12 cellular contexts compared by ENCODE assay signal in the genomic region with DNA sequence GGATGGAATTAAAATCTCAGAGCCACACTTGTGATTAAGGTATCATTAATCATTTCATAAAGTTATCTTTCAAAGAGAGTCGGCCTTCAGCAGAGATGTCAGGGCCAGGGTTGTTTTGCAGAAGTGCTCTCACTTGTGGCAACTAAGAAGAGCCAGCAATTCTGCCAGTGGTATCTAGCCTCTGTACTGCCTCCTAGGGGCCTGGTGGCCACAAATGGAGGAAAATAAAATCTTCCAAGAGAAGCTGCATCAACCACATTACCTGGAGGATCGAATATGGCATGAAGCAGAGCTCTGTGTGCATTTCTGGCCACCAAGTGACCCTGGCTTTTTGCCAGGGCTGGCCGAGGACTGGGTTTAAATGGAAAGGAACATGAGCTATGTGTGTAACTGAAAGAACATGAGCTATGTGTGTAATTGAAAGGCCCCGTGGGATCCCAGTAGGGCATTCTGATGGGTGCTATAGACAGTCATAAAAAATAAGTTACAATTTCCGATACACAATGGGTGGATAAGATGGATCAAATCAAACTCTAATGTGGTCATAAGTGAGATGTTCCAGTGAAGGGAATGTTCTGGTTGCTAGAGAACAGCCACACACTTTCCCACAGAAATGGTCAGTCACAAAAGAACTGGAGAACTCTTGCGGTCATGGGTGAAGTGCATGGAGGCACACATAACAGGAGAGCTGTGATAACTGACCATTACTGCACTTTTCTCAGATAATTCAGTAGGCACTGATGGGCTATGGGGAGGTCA.
A peak's percentile ranks its signal among the peaks of the same experiment; 100 is the strongest.
DNase-seq lines count a peak whose midpoint lies in the region; ATAC-seq and TF ChIP-seq lines count a peak whose summit lies in the region.
"Had no signal": no experiment of that assay in that cellular context is flagged by ENCODE, and none has a peak within 500 bp of the region (broad histone marks: within the 10 kb centered on the region; RNA-seq: fewer than 3 reads in every experiment).

No MANE protein-coding gene starts in this region.

- no peaks in the 10 kb centered on the region for H3K79me2 ChIP-seq in DND-41 (ENCODE audit: insufficient read depth, low read length)
- H3K79me2 ChIP-seq in HCT116 (ENCODE audit: insufficient read depth, low read length) = no peaks in the 10 kb centered on the region
- no peaks in the 10 kb centered on the region for H3K79me2 ChIP-seq in mesendoderm (ENCODE audit: control insufficient read depth, insufficient read depth, low read length)

- H3K9me3 ChIP-seq in DND-41 (ENCODE audit: insufficient read depth, low read length, severe bottlenecking) (no peaks in the 10 kb centered on the region), HCT116 (ENCODE audit: control insufficient read depth in 1 of 2, insufficient read depth in 1 of 2, low read depth in 1 of 2, low read length in 2 of 2) (no peaks in the 10 kb centered on the region)
- H3K9me3 ChIP-seq: Peyer's patch had no signal

- no peaks in the 10 kb centered on the region for H3K79me1 ChIP-seq in mesendoderm (ENCODE audit: low read length)

- no peak for TF ChIP-seq POLR2A in HCT116 (IDR thresholded peaks at IDR 0.05; ENCODE audit: borderline replicate concordance, extremely low read depth, insufficient read depth, insufficient read length)

- H3K9me2 ChIP-seq in HCT116 (ENCODE audit: insufficient read depth) = no peaks in the 10 kb centered on the region

- RAD21 ChIA-PET in HCT116 (lab: Charles Lee; ENCODE audit: low non-redundant PET in 1 of 2, low total read pairs in 2 of 2, uncharacterized antibody in 2 of 2, unreplicated experiment in 2 of 2) = no interaction called here

- H3K27ac ChIP-seq in DND-41 (ENCODE audit: low read length) (no peak overlapping the region), HCT116 (ENCODE audit: low read depth, low read length) (no peak overlapping the region), mesendoderm (ENCODE audit: low read depth, low read length) (no peak overlapping the region)
- H3K27ac ChIP-seq: Peyer's patch had no signal

- H2AK5ac ChIP-seq in mesendoderm (ENCODE audit: low read length) = no peak overlapping the region

- H2AFZ ChIP-seq in DND-41 (ENCODE audit: low read depth, low read length) = no peak overlapping the region
- H2AFZ ChIP-seq in HCT116 (ENCODE audit: low read depth, low read length, poor library complexity, severe bottlenecking) = no peak overlapping the region

- DNase-seq in DND-41 (no peak), HCT116 (ENCODE audit: low read depth, low spot score) (no peak), astrocyte of the hippocampus (ENCODE audit: low read depth, low spot score) (peak; percentile 75), mesendoderm (peak; percentile 29), foreskin melanocyte (no peak)
- DNase-seq in stimulated activated CD4-positive, alpha-beta T cell treated with anti-CD3 and anti-CD28 coated beads, Interleukin-2, amount 100 ng/mL, for 48 hours = no peak
- DNase-seq: foreskin fibroblast, IMR-90, NCI-H2081 treated with DMSO at 0.1 percent for 48 hours, Peyer's patch, T1000 had no signal

- POLR2A ChIA-PET in HCT116 (lab: Charles Lee) = no interaction called here

- no peaks in the 10 kb centered on the region for H3K36me3 ChIP-seq in DND-41 (ENCODE audit: insufficient read depth, low read length)
- no peaks in the 10 kb centered on the region for H3K36me3 ChIP-seq in HCT116 (ENCODE audit: control insufficient read depth in 1 of 2, insufficient read depth in 2 of 2, low read length in 2 of 2)
- no peaks in the 10 kb centered on the region for H3K36me3 ChIP-seq in mesendoderm (ENCODE audit: control insufficient read depth, insufficient read depth, low read length)
- H3K36me3 ChIP-seq: Peyer's patch had no signal

- no TSS peak for BruUV-seq in HCT116 (replicated peaks; lab: Mats Ljungman, UMichigan)

- H3K9ac ChIP-seq in DND-41 (ENCODE audit: low read depth, low read length) = no peak overlapping the region
- H3K9ac ChIP-seq in HCT116 (ENCODE audit: low read length) = no peak overlapping the region
- no peak overlapping the region for H3K9ac ChIP-seq in mesendoderm (ENCODE audit: low read length)

- no CpG with 5 or more reads among the region's 6 CpGs for WGBS in mesendoderm (ENCODE audit: extremely low coverage, insufficient coverage, low lambda C conversion rate)

- H3K18ac ChIP-seq in mesendoderm (ENCODE audit: low read length) = no peak overlapping the region

- H4K8ac ChIP-seq in mesendoderm (ENCODE audit: low read depth, low read length) = no peak overlapping the region

- H3K4me2 ChIP-seq in DND-41 (ENCODE audit: insufficient read depth, low read length) (no peak overlapping the region), HCT116 (ENCODE audit: low read length) (no peak overlapping the region), mesendoderm (ENCODE audit: low read length) (no peak overlapping the region)

- CTCF ChIA-PET in HCT116 (lab: Charles Lee) = interaction anchor here (0.6 to 1.1 kb wide), 6 partner anchors 9 to 123 kb away, joined by 3 to 5 read pairs (median 4); no protein-coding TSS in a partner anchor

- peak; percentile 25; the same call in 1 of the 2 replicates for TF ChIP-seq RAD21 in HCT116 (IDR thresholded peaks at IDR 0.05; ENCODE audit: low read depth)

- no peak overlapping the region for H3K56ac ChIP-seq in mesendoderm (ENCODE audit: low read length)

- no peak overlapping the region for H3K4ac ChIP-seq in mesendoderm (ENCODE audit: low read depth, low read length)

- H2BK120ac ChIP-seq in mesendoderm (ENCODE audit: low read depth, low read length) = no peak overlapping the region

- H3K23ac ChIP-seq in mesendoderm (ENCODE audit: low read length) = no peak overlapping the region

- peaks cover 6% of the 10 kb centered on the region; the same call in 1 of the 2 replicates for H4K20me1 ChIP-seq in DND-41 (ENCODE audit: insufficient read depth, low read length)
- H4K20me1 ChIP-seq in HCT116 (ENCODE audit: insufficient read depth) = no peaks in the 10 kb centered on the region

- TF ChIP-seq CTCF in DND-41 (IDR thresholded peaks at IDR 0.05; ENCODE audit: borderline replicate concordance, extremely low read depth, low read length, poor library complexity, severe bottlenecking) (peak; percentile 31), HCT116 (IDR thresholded peaks at IDR 0.05 in 2 of 3, conservative IDR thresholded peaks at IDR 0.05 in 1 of 3; ENCODE audit: borderline replicate concordance in 1 of 3, insufficient read depth in 1 of 3, low read depth in 2 of 3, low read length in 2 of 3) (peak; percentile 18 to 54 (median 45); a peak in 5 of 6 replicates)

- no peak overlapping the region for H2BK5ac ChIP-seq in mesendoderm (ENCODE audit: low read length)

- H3K27me3 ChIP-seq in DND-41 (ENCODE audit: insufficient read depth, low read length, poor library complexity) = no peaks in the 10 kb centered on the region
- H3K27me3 ChIP-seq in HCT116 (ENCODE audit: insufficient read depth, low read length) = peaks cover 4% of the 10 kb centered on the region; the same call in 1 of the 2 replicates
- H3K27me3 ChIP-seq in mesendoderm (ENCODE audit: insufficient read depth, low read length, poor library complexity) = no peaks in the 10 kb centered on the region
- H3K27me3 ChIP-seq: Peyer's patch had no signal

- H3K4me3 ChIP-seq in DND-41 (ENCODE audit: low read depth in 1 of 2, low read length in 2 of 2) = no peak overlapping the region
- H3K4me3 ChIP-seq in HCT116 (replicated peaks in 1 of 2; ENCODE audit: low read depth in 1 of 2, low read length in 2 of 2) = no peak overlapping the region
- no peak overlapping the region for H3K4me3 ChIP-seq in mesendoderm (ENCODE audit: low read length)
- H3K4me3 ChIP-seq: Peyer's patch had no signal

- H2BK15ac ChIP-seq in mesendoderm (replicated peaks; ENCODE audit: low read depth) = no peak overlapping the region

- H4K5ac ChIP-seq in mesendoderm (ENCODE audit: low read length) = no peak overlapping the region

- intact Hi-C loops in HCT116 (cut with micrococcal nuclease) = no loop called here

- no peak for ATAC-seq in DND-41 (ENCODE audit: insufficient read depth, low read depth)
- no peak for ATAC-seq in HCT116
- ATAC-seq in HG03095 (IDR thresholded peaks at IDR 0.05; ENCODE audit: unreplicated experiment) = no peak

- no peaks in the 10 kb centered on the region for H3K4me1 ChIP-seq in DND-41 (ENCODE audit: insufficient read depth, low read length)
- H3K4me1 ChIP-seq in HCT116 (ENCODE audit: control insufficient read depth in 1 of 2, insufficient read depth in 2 of 2, low read length in 2 of 2) = peaks cover 8 to 11% of the 10 kb centered on the region in 2 experiments
- peaks cover 3% of the 10 kb centered on the region for H3K4me1 ChIP-seq in mesendoderm (ENCODE audit: control insufficient read depth, low read depth, low read length)
- H3K4me1 ChIP-seq: Peyer's patch had no signal

TF ChIP-seq in HCT116, 20 proteins besides CTCF, POLR2A, EP300 and RAD21:
- TF ChIP-seq CBX3 (IDR thresholded peaks at IDR 0.05; ENCODE audit: low read depth) = no peak
- TF ChIP-seq ELF1 (IDR thresholded peaks at IDR 0.05; ENCODE audit: borderline replicate concordance, low read depth) = no peak
- TF ChIP-seq, protein P1, sequence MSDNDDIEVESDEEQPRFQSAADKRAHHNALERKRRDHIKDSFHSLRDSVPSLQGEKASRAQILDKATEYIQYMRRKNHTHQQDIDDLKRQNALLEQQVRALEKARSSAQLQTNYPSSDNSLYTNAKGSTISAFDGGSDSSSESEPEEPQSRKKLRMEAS (IDR thresholded peaks at IDR 0.05) = no peak

Comparison
In these comparisons a context has a peak if more than half of its experiments do, and no peak if none do; other contexts are left out.
1. DNase-seq: peak in astrocyte of the hippocampus (single experiment) and mesendoderm (single experiment); none in DND-41 (single experiment), HCT116 (single experiment), stimulated activated CD4-positive, alpha-beta T cell treated with anti-CD3 and anti-CD28 coated beads, Interleukin-2, amount 100 ng/mL, for 48 hours (0 of 2) and foreskin melanocyte (single experiment).